In the genomic region with DNA sequence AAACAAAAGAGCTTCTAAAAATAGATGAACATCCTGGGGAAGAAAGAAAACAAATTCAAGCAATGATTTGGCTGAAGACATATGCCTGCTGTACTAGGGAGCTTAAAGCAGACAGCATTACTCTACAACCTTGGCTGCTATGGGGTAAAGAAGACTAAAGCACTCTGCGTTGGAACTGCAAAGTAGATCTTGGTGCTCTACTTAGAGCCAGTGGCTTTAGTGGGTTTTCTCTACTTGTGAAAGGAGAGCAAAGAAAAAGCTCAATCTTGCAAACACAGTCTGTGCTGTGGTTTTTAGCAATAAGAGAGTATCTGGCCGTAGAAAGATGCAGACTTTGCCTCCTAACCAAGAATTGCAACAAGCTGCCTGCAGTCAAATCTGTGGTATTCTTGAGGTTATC, we compare ENCODE assay signal across 19 cellular contexts.
DNase-seq lines count a peak whose midpoint lies in the region; TF ChIP-seq lines count a peak whose summit lies in the region.
"Had no signal": no experiment of that assay in that cellular context is flagged by ENCODE, and none has a peak within 500 bp of the region (broad histone marks: within the 10 kb centered on the region; RNA-seq: fewer than 3 reads in every experiment).

No MANE protein-coding gene starts in this region.

- H3K79me1 ChIP-seq in mesendoderm (ENCODE audit: low read length) = no peaks in the 10 kb centered on the region

- H4K5ac ChIP-seq in mesendoderm (ENCODE audit: low read length) = no peak overlapping the region

- no peak overlapping the region for H4K8ac ChIP-seq in mesendoderm (ENCODE audit: low read depth, low read length)

- H3K36me3 ChIP-seq in OCI-LY3 (replicated peaks; ENCODE audit: low read depth, low read length) = peaks cover 2% of the 10 kb centered on the region
- no peaks in the 10 kb centered on the region for H3K36me3 ChIP-seq in mesendoderm (ENCODE audit: control insufficient read depth, insufficient read depth, low read length)
- H3K36me3 ChIP-seq: BE2C; BLaER1 treated with 17β-estradiol and CSF1 and Interleukin-3, amounts not matched to agents 10 nM and 100 nM had no signal

- H2BK5ac ChIP-seq in mesendoderm (ENCODE audit: low read length) = no peak overlapping the region

- no peak overlapping the region for H3K4ac ChIP-seq in mesendoderm (ENCODE audit: low read depth, low read length)

- H3K27ac ChIP-seq in OCI-LY3 (ENCODE audit: low read length) = no peak overlapping the region
- no peak overlapping the region for H3K27ac ChIP-seq in mesendoderm (ENCODE audit: low read depth, low read length)
- H3K27ac ChIP-seq: 22Rv1; BLaER1 treated with 17β-estradiol and CSF1 and Interleukin-3, amounts not matched to agents 10 nM and 100 nM had no signal

- H3K23ac ChIP-seq in mesendoderm (ENCODE audit: low read length) = no peak overlapping the region

- H3K9ac ChIP-seq in OCI-LY3 (ENCODE audit: low read length) (no peak overlapping the region), mesendoderm (ENCODE audit: low read length) (no peak overlapping the region)
- H3K9ac ChIP-seq: BLaER1 treated with 17β-estradiol and CSF1 and Interleukin-3, amounts not matched to agents 10 nM and 100 nM had no signal

- H3K27me3 ChIP-seq in OCI-LY3 (ENCODE audit: low read depth, low read length) = no peaks in the 10 kb centered on the region
- H3K27me3 ChIP-seq in mesendoderm (ENCODE audit: insufficient read depth, low read length, poor library complexity) = no peaks in the 10 kb centered on the region
- H3K27me3 ChIP-seq: BE2C; BLaER1 treated with 17β-estradiol and CSF1 and Interleukin-3, amounts not matched to agents 10 nM and 100 nM had no signal

- DNase-seq in NK-92 (lab: John Stamatoyannopoulos, UW; ENCODE audit: unreplicated experiment) = peak; percentile 4
- DNase-seq in NK-92 treated with Interleukin-12 subunit alpha and Interleukin-12 subunit beta, amount 100 ng/mL, for 24 hours (lab: John Stamatoyannopoulos, UW) = no peak
- peak; percentile 8 for DNase-seq in mesendoderm
- no peak for DNase-seq in inferior parietal cortex (ENCODE audit: extremely low spot score)
- no peak for DNase-seq in DMS114 treated with DMSO at 0.1 percent for 48 hours (lab: John Stamatoyannopoulos, UW; ENCODE audit: unreplicated experiment)
- no peak for DNase-seq in H4 (ENCODE audit: low spot score)
- DNase-seq in ACHN = no peak
- DNase-seq: AML-193; BE2C; Calu3; CD4-positive, alpha-beta memory T cell; COR-L47; DMS79; GF-D8; GOT3; H9 had no signal

- H2AK5ac ChIP-seq in mesendoderm (ENCODE audit: low read length) = no peak overlapping the region

- H3K4me1 ChIP-seq in OCI-LY3 (ENCODE audit: low read length) (peaks cover 22% of the 10 kb centered on the region), mesendoderm (ENCODE audit: control insufficient read depth, low read depth, low read length) (peaks cover 4% of the 10 kb centered on the region)
- H3K4me1 ChIP-seq: BE2C; BLaER1 treated with 17β-estradiol and CSF1 and Interleukin-3, amounts not matched to agents 10 nM and 100 nM had no signal

- no peaks in the 10 kb centered on the region for H3K9me3 ChIP-seq in OCI-LY3 (ENCODE audit: insufficient read depth, low read length)
- H3K9me3 ChIP-seq: BE2C; BLaER1 treated with 17β-estradiol and CSF1 and Interleukin-3, amounts not matched to agents 10 nM and 100 nM had no signal

- H4K20me1 ChIP-seq in OCI-LY3 (ENCODE audit: insufficient read depth, low read length) = no peaks in the 10 kb centered on the region
- H4K20me1 ChIP-seq: BLaER1 treated with 17β-estradiol and CSF1 and Interleukin-3, amounts not matched to agents 10 nM and 100 nM had no signal

- H3K4me3 ChIP-seq in OCI-LY3 (ENCODE audit: low read length) (no peak overlapping the region), mesendoderm (ENCODE audit: low read length) (no peak overlapping the region)
- H3K4me3 ChIP-seq: BLaER1 treated with 17β-estradiol and CSF1 and Interleukin-3, amounts not matched to agents 10 nM and 100 nM had no signal

- in situ Hi-C loops in ACHN (cut with HindIII; ENCODE audit: low pct_ligation_motif_present, low pct_unique_long_range_greater_than_20kb, low sequenced_read_pairs) = no loop called here

- no CpG with 5 or more reads among the region's 2 CpGs for WGBS in mesendoderm (ENCODE audit: extremely low coverage, insufficient coverage, low lambda C conversion rate)

- peak overlapping the region; percentile 61 for H2AFZ ChIP-seq in OCI-LY3 (ENCODE audit: low read depth, low read length)

- H3K4me2 ChIP-seq in OCI-LY3 (ENCODE audit: low read length) (no peak overlapping the region), mesendoderm (ENCODE audit: low read length) (no peak overlapping the region)
- H3K4me2 ChIP-seq: BLaER1 treated with 17β-estradiol and CSF1 and Interleukin-3, amounts not matched to agents 10 nM and 100 nM had no signal

- no peak for TF ChIP-seq CTCF in OCI-LY3 (IDR thresholded peaks at IDR 0.05; ENCODE audit: low read depth, low read length)

- H2BK120ac ChIP-seq in mesendoderm (ENCODE audit: low read depth, low read length) = no peak overlapping the region

- H3K79me2 ChIP-seq in OCI-LY3 (ENCODE audit: low read length) (no peaks in the 10 kb centered on the region), mesendoderm (ENCODE audit: control insufficient read depth, insufficient read depth, low read length) (no peaks in the 10 kb centered on the region)

- no peak overlapping the region for H2BK15ac ChIP-seq in mesendoderm (replicated peaks; ENCODE audit: low read depth)

- no peak overlapping the region for H3K56ac ChIP-seq in mesendoderm (ENCODE audit: low read length)

- peak overlapping the region; percentile 75 for H3K18ac ChIP-seq in mesendoderm (ENCODE audit: low read length)

Comparison
In these comparisons a context has a peak if more than half of its experiments do, and no peak if none do; other contexts are left out.
1. DNase-seq: peak in NK-92 (single experiment) and mesendoderm (single experiment); none in NK-92 treated with Interleukin-12 subunit alpha and Interleukin-12 subunit beta, amount 100 ng/mL, for 24 hours (single experiment), inferior parietal cortex (single experiment), DMS114 treated with DMSO at 0.1 percent for 48 hours (single experiment), H4 (single experiment) and ACHN (single experiment).